In the genomic region with DNA sequence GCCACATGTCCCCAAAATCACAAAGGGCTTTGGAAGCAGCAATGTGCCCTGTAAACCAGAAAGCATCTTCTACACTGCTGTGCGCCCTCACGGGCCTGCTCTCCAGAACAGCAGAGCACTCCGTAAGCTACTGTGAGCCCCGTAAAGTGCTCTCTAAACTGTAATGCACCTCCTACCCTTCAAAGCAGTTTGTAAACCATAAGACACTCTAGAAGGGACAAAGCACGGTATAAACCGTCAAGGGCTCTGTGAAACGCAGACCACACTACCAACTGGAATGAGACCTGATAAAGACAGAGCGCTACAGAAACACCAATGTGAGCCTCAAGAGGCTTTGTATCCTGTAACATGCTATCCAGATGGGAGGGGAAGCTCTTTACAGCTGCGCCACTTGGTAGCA, we compare ENCODE assay signal across 20 cellular contexts. TPM values are rescaled to one million over a fixed set of nuclear protein-coding genes. Genes with fewer than 3 reads are reported as not detected.
A peak's percentile ranks its signal among the peaks of the same experiment; 100 is the strongest.
DNase-seq lines count a peak whose midpoint lies in the region; ATAC-seq and TF ChIP-seq lines count a peak whose summit lies in the region.
"Had no signal": no experiment of that assay in that cellular context is flagged by ENCODE, and none has a peak within 500 bp of the region (broad histone marks: within the 10 kb centered on the region; RNA-seq: fewer than 3 reads in every experiment).

No MANE protein-coding gene starts in this region.

- H3K4me3 ChIP-seq in BLaER1 (no peak overlapping the region), OCI-LY1 (ENCODE audit: low read depth, low read length, poor library complexity, severe bottlenecking) (peak overlapping the region; percentile 2), lung (no peak overlapping the region)
- H3K4me3 ChIP-seq: BLaER1 treated with 17β-estradiol and CSF1 and Interleukin-3, amounts not matched to agents 10 nM and 100 nM; SJCRH30 had no signal

- H3K79me2 ChIP-seq in OCI-LY1 (ENCODE audit: insufficient read depth, low read length), result no peaks in the 10 kb centered on the region

- no peaks in the 10 kb centered on the region for H4K20me1 ChIP-seq in BLaER1
- H4K20me1 ChIP-seq in OCI-LY1 (ENCODE audit: insufficient read depth, low read length), result no peaks in the 10 kb centered on the region
- H4K20me1 ChIP-seq: BLaER1 treated with 17β-estradiol and CSF1 and Interleukin-3, amounts not matched to agents 10 nM and 100 nM had no signal

- CTCF ChIA-PET in HEK293T (lab: Yijun Ruan, JAX), result interaction anchor here (1.9 kb wide), 1 partner anchor 13 kb away, joined by 6 read pairs; no protein-coding TSS in a partner anchor

- H3K9ac ChIP-seq in BLaER1 (no peak overlapping the region), OCI-LY1 (ENCODE audit: low read length) (peak overlapping the region; percentile 56)
- H3K9ac ChIP-seq: BLaER1 treated with 17β-estradiol and CSF1 and Interleukin-3, amounts not matched to agents 10 nM and 100 nM had no signal

- no peaks in the 10 kb centered on the region for H3K9me2 ChIP-seq in OCI-LY1 (ENCODE audit: low read depth, low read length)

- H3F3A ChIP-seq in OCI-LY1 (ENCODE audit: insufficient read depth, low read length), result no peaks in the 10 kb centered on the region

- POLR2A ChIA-PET in HEK293T (lab: Yijun Ruan, JAX), result no interaction called here

- peaks cover 28% of the 10 kb centered on the region for H3K4me1 ChIP-seq in BLaER1
- H3K4me1 ChIP-seq in OCI-LY1 (ENCODE audit: insufficient read depth, low read length, severe bottlenecking), result peaks cover 49% of the 10 kb centered on the region
- H3K4me1 ChIP-seq in lung (ENCODE audit: control insufficient read depth in 2 of 2, insufficient read depth in 2 of 2, low read length in 2 of 2), result no peaks in the 10 kb centered on the region
- H3K4me1 ChIP-seq: SJCRH30 had no signal

- H3K27me3 ChIP-seq in BLaER1, result no peaks in the 10 kb centered on the region
- no peaks in the 10 kb centered on the region for H3K27me3 ChIP-seq in OCI-LY1 (ENCODE audit: insufficient read depth, low read length)
- no peaks in the 10 kb centered on the region for H3K27me3 ChIP-seq in lung (ENCODE audit: control insufficient read depth, insufficient read depth)
- H3K27me3 ChIP-seq: BLaER1 treated with 17β-estradiol and CSF1 and Interleukin-3, amounts not matched to agents 10 nM and 100 nM; SJCRH30 had no signal

- 82 to 91% methylated on average over 9 of the region's 9 CpGs for WGBS in lung, 2 donors

- H2AFZ ChIP-seq in OCI-LY1 (ENCODE audit: low read length), result no peak overlapping the region

- no peaks in the 10 kb centered on the region for H3K9me3 ChIP-seq in BLaER1
- no peaks in the 10 kb centered on the region for H3K9me3 ChIP-seq in OCI-LY1 (ENCODE audit: low read length)
- H3K9me3 ChIP-seq in lung (ENCODE audit: control insufficient read depth in 2 of 2, insufficient read depth in 1 of 2, low read length in 1 of 2), result peaks cover 0 to 3% of the 10 kb centered on the region in 2 donors
- H3K9me3 ChIP-seq: BLaER1 treated with 17β-estradiol and CSF1 and Interleukin-3, amounts not matched to agents 10 nM and 100 nM; SJCRH30 had no signal

- DNase-seq in 8988T (peak; percentile 4), lung (ENCODE audit: low spot score) (peak; percentile 11), HEK293T (ENCODE audit: extremely low spot score) (no peak), RPMI8226 (no peak), kidney glomerular epithelial cell (lab: John Stamatoyannopoulos, UW) (no peak)
- DNase-seq: CD4-positive, alpha-beta memory T cell; GOT3; MM.1S; NCI-H1092; NCI-H1436; NCI-H187 treated with DMSO at 0.1 percent for 48 hours; NCI-H2107; NCI-H226; NCI-H774; NK-92 treated with Interleukin-12 subunit alpha and Interleukin-12 subunit beta, amount 100 ng/mL, for 24 hours; SJCRH30 had no signal

- H3K4me2 ChIP-seq in BLaER1, result peak overlapping the region; percentile 13
- peak overlapping the region; percentile 50 for H3K4me2 ChIP-seq in OCI-LY1 (ENCODE audit: low read length)

- H3K36me3 ChIP-seq in BLaER1 (no peaks in the 10 kb centered on the region), OCI-LY1 (ENCODE audit: insufficient read depth, low read length) (peaks cover 9% of the 10 kb centered on the region; the same call in 1 of the 2 replicates), lung (ENCODE audit: control insufficient read depth in 2 of 2, insufficient read depth in 2 of 2, low read length in 2 of 2) (no peaks in the 10 kb centered on the region)
- H3K36me3 ChIP-seq: BLaER1 treated with 17β-estradiol and CSF1 and Interleukin-3, amounts not matched to agents 10 nM and 100 nM; SJCRH30 had no signal

- no peak for ATAC-seq in lung (ENCODE audit: insufficient read depth, low FRiP score)

- TF ChIP-seq CTCF in OCI-LY1 (IDR thresholded peaks at IDR 0.05; ENCODE audit: low read length), result no peak
- no peak for TF ChIP-seq CTCF in lung (IDR thresholded peaks at IDR 0.05; ENCODE audit: control extremely low read depth, extremely low read depth)

- H3K27ac ChIP-seq in BLaER1 (no peak overlapping the region), OCI-LY1 (ENCODE audit: low read depth, low read length, poor library complexity, severe bottlenecking) (peak overlapping the region; percentile 98), lung (ENCODE audit: low read depth in 1 of 2, low read length in 1 of 2) (no peak overlapping the region)
- H3K27ac ChIP-seq: BLaER1 treated with 17β-estradiol and CSF1 and Interleukin-3, amounts not matched to agents 10 nM and 100 nM; SJCRH30 had no signal

TF ChIP-seq in HEK293T, 16 proteins besides CTCF, POLR2A, EP300 and RAD21:
- no peak for TF ChIP-seq L3MBTL2 (conservative IDR thresholded peaks at IDR 0.05)
- no peak for TF ChIP-seq SP1 (IDR thresholded peaks at IDR 0.05)
- TF ChIP-seq LEF1 (IDR thresholded peaks at IDR 0.05; ENCODE audit: borderline replicate concordance), result no peak
- TF ChIP-seq, protein P1, sequence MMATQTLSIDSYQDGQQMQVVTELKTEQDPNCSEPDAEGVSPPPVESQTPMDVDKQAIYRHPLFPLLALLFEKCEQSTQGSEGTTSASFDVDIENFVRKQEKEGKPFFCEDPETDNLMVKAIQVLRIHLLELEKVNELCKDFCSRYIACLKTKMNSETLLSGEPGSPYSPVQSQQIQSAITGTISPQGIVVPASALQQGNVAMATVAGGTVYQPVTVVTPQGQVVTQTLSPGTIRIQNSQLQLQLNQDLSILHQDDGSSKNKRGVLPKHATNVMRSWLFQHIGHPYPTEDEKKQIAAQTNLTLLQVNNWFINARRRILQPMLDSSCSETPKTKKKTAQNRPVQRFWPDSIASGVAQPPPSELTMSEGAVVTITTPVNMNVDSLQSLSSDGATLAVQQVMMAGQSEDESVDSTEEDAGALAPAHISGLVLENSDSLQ (IDR thresholded peaks at IDR 0.05), result no peak
- TF ChIP-seq NFRKB (IDR thresholded peaks at IDR 0.05), result no peak
- no peak for TF ChIP-seq ARNT (IDR thresholded peaks at IDR 0.05)
- no peak for TF ChIP-seq ZNF384 (IDR thresholded peaks at IDR 0.05)
- TF ChIP-seq ELF4 (IDR thresholded peaks at IDR 0.05), result no peak
- no peak for TF ChIP-seq CTBP1 (IDR thresholded peaks at IDR 0.05; ENCODE audit: borderline replicate concordance)
- TF ChIP-seq TARDBP (IDR thresholded peaks at IDR 0.05), result no peak
- no peak for TF ChIP-seq FOXK2 (IDR thresholded peaks at IDR 0.05)
- no peak for TF ChIP-seq BHLHE40 (IDR thresholded peaks at IDR 0.05; ENCODE audit: borderline replicate concordance)
- TF ChIP-seq FOXM1 (IDR thresholded peaks at IDR 0.05; ENCODE audit: borderline replicate concordance), result no peak
- TF ChIP-seq HDGF (IDR thresholded peaks at IDR 0.05; ENCODE audit: borderline replicate concordance), result no peak

RNA-seq across cellular contexts. Expression of a gene that starts 51.1 kb away (rescaled TPM):
- 10 to 100 TPM; 45.3 to 58.5 TPM for total RNA-seq in lung
- polyA plus RNA-seq in lung, result 10 to 100 TPM; 14.6 to 19.0 TPM
- total RNA-seq: LHCN-M2, SJCRH30 had no signal
- polyA plus RNA-seq: CD4-positive, alpha-beta memory T cell had no signal

Comparison
In these comparisons a context has a peak if more than half of its experiments do, and no peak if none do; other contexts are left out.
1. DNase-seq: peak in 8988T (single experiment) and lung (single experiment); none in HEK293T (single experiment), RPMI8226 (single experiment) and kidney glomerular epithelial cell (single experiment).